ENCODE assay signal across 1 cellular context in genomic region chr15:99250494-99251435, GRCh38.
TF ChIP-seq lines count a peak whose summit lies in the region.

No MANE protein-coding gene starts in this region.

TF ChIP-seq in K562, 482 proteins besides CTCF, POLR2A, EP300 and RAD21 (continued from another document and continues in another):
- no peak for TF ChIP-seq RFX1 (IDR thresholded peaks at IDR 0.05)
- peak; percentile 92 for TF ChIP-seq TAF7 (tag; IDR thresholded peaks at IDR 0.05)
- TF ChIP-seq FOXJ3 (CRISPR knock-in tag; IDR thresholded peaks at IDR 0.05) = no peak
- peak; percentile 87 for TF ChIP-seq RBFOX2 (IDR thresholded peaks at IDR 0.05; ENCODE audit: low read depth, low read length)
- TF ChIP-seq KDM2B (CRISPR knock-in tag; IDR thresholded peaks at IDR 0.05) = no peak
- no peak for TF ChIP-seq MCM2 (IDR thresholded peaks at IDR 0.05; ENCODE audit: low read depth)
- peak in 1 of 2 experiments; percentile 32; a peak in 1 of 4 replicates for TF ChIP-seq ZNF639 (CRISPR knock-in tag; conservative IDR thresholded peaks at IDR 0.05 in 1 of 2, IDR thresholded peaks at IDR 0.05 in 1 of 2)
- 0 out of 2 replicates have a peak, but pooled peaks have one; percentile 50 for TF ChIP-seq CXXC5 (CRISPR knock-in tag; IDR thresholded peaks at IDR 0.05)
- peak; percentile 9 for TF ChIP-seq HNRNPLL (IDR thresholded peaks at IDR 0.05; ENCODE audit: low read depth, low read length, poor library complexity, severe bottlenecking)
- peak; percentile 83 for TF ChIP-seq ZNF316 (IDR thresholded peaks at IDR 0.05)
- TF ChIP-seq CC2D1A (IDR thresholded peaks at IDR 0.05) = peak; percentile 37; the same call in 1 of the 2 replicates
- no peak for TF ChIP-seq SNAPC5 (CRISPR knock-in tag; IDR thresholded peaks at IDR 0.05)
- TF ChIP-seq E2F8 (IDR thresholded peaks at IDR 0.05; ENCODE audit: low read depth, partially characterized antibody) = peak; percentile 94
- TF ChIP-seq ZNF140 (CRISPR knock-in tag; IDR thresholded peaks at IDR 0.05) = no peak
- TF ChIP-seq TCF7 (IDR thresholded peaks at IDR 0.05; ENCODE audit: borderline replicate concordance) = no peak
- TF ChIP-seq HCFC1 (IDR thresholded peaks at IDR 0.05; ENCODE audit: low read depth, low read length) = peak; percentile 46; the same call in 1 of the 2 replicates
- TF ChIP-seq RBM22 (IDR thresholded peaks at IDR 0.05; ENCODE audit: low read depth, low read length, poor library complexity, severe bottlenecking) = no peak
- TF ChIP-seq LARP7 (IDR thresholded peaks at IDR 0.05) = no peak
- peak; percentile 24; the same call in 1 of the 2 replicates for TF ChIP-seq AFF4 (CRISPR knock-in tag; IDR thresholded peaks at IDR 0.05)
- no peak; the same call in 1 of the 2 replicates for TF ChIP-seq ZNF511 (CRISPR knock-in tag; IDR thresholded peaks at IDR 0.05)
- TF ChIP-seq TAF1 (IDR thresholded peaks at IDR 0.05; ENCODE audit: control insufficient read depth, extremely low read depth, insufficient read depth, low read length, severe bottlenecking) = peak; percentile 87
- TF ChIP-seq U2AF2 (optimal IDR thresholded peaks at IDR 0.05; ENCODE audit: low read depth, low read length) = no peak
- no peak for TF ChIP-seq ZNF3 (CRISPR knock-in tag; IDR thresholded peaks at IDR 0.05)
- TF ChIP-seq DPF2 (IDR thresholded peaks at IDR 0.05) = 0 out of 2 replicates have a peak, but pooled peaks have one; percentile 10
- TF ChIP-seq ETV5 (CRISPR knock-in tag; IDR thresholded peaks at IDR 0.05; ENCODE audit: low read depth) = peak; percentile 38; the same call in 1 of the 2 replicates
- no peak for TF ChIP-seq HDAC6 (IDR thresholded peaks at IDR 0.05; ENCODE audit: low read depth, low read length)
- TF ChIP-seq POLR2B (IDR thresholded peaks at IDR 0.05; ENCODE audit: low read depth, partially characterized antibody) = peak; percentile 90
- no peak for TF ChIP-seq ZBTB43 (CRISPR knock-in tag; IDR thresholded peaks at IDR 0.05)
- TF ChIP-seq RNF2 (IDR thresholded peaks at IDR 0.05) = 0 out of 2 replicates have a peak, but pooled peaks have one; percentile 53
- TF ChIP-seq CREB1 (IDR thresholded peaks at IDR 0.05) = no peak
- TF ChIP-seq CREB1 (CRISPR knock-in tag; IDR thresholded peaks at IDR 0.05) = no peak; the same call in 1 of the 2 replicates
- TF ChIP-seq HDAC2 (IDR thresholded peaks at IDR 0.05) = peak; percentile 25; the same call in 1 of the 2 replicates
- TF ChIP-seq ZBTB49 (CRISPR knock-in tag; IDR thresholded peaks at IDR 0.05; ENCODE audit: borderline replicate concordance) = no peak
- TF ChIP-seq SIN3A (IDR thresholded peaks at IDR 0.05; ENCODE audit: borderline replicate concordance in 2 of 2, control insufficient read depth in 1 of 2, low read depth in 2 of 2, low read length in 2 of 2) = peak in 1 of 2 experiments; percentile 50; a peak in 1 of 4 replicates
- TF ChIP-seq PRPF4 (IDR thresholded peaks at IDR 0.05; ENCODE audit: insufficient read depth, low read depth, low read length, poor library complexity, severe bottlenecking) = no peak
- TF ChIP-seq ZBTB1 (CRISPR knock-in tag; IDR thresholded peaks at IDR 0.05; ENCODE audit: borderline replicate concordance, low read depth) = no peak
- TF ChIP-seq SPI1 (IDR thresholded peaks at IDR 0.05; ENCODE audit: borderline replicate concordance, low read depth, low read length) = peak; percentile 51
- TF ChIP-seq ZNF551 (CRISPR knock-in tag; IDR thresholded peaks at IDR 0.05) = peak; percentile 19; the same call in 1 of the 2 replicates
- no peak for TF ChIP-seq MBD1 (CRISPR knock-in tag; IDR thresholded peaks at IDR 0.05)
- TF ChIP-seq SMAD2 (IDR thresholded peaks at IDR 0.05; ENCODE audit: low read depth, low read length) = no peak
- no peak for TF ChIP-seq FOXK1 (CRISPR knock-in tag; IDR thresholded peaks at IDR 0.05; ENCODE audit: borderline replicate concordance)
- peak; percentile 67; the same call in 1 of the 2 replicates for TF ChIP-seq C11orf30 (IDR thresholded peaks at IDR 0.05; ENCODE audit: low read depth)
- no peak for TF ChIP-seq NCOR1 (IDR thresholded peaks at IDR 0.05)
- 0 out of 2 replicates have a peak, but pooled peaks have one; percentile 28 for TF ChIP-seq DIDO1 (tag; IDR thresholded peaks at IDR 0.05; ENCODE audit: low read depth)
- no peak; the same call in 1 of the 2 replicates for TF ChIP-seq CAMTA2 (CRISPR knock-in tag; conservative IDR thresholded peaks at IDR 0.05)
- no peak for TF ChIP-seq FOXP1 (CRISPR knock-in tag; IDR thresholded peaks at IDR 0.05)
- TF ChIP-seq ESRRB (CRISPR knock-in tag; IDR thresholded peaks at IDR 0.05; ENCODE audit: borderline replicate concordance) = peak; percentile 15; the same call in 1 of the 2 replicates
- peak; percentile 96 for TF ChIP-seq ELF1 (tag; IDR thresholded peaks at IDR 0.05)
- 0 out of 2 replicates have a peak, but pooled peaks have one; percentile 15 for TF ChIP-seq ELF4 (CRISPR knock-in tag; IDR thresholded peaks at IDR 0.05)
- TF ChIP-seq FIP1L1 (IDR thresholded peaks at IDR 0.05; ENCODE audit: low read depth, low read length, poor library complexity, severe bottlenecking) = no peak
- TF ChIP-seq CREB3 (tag; conservative IDR thresholded peaks at IDR 0.05; ENCODE audit: low read depth) = peak; percentile 89
- peak; percentile 79; the same call in 1 of the 2 replicates for TF ChIP-seq ZNF263 (CRISPR knock-in tag; IDR thresholded peaks at IDR 0.05; ENCODE audit: borderline replicate concordance)
